In the genomic region with DNA sequence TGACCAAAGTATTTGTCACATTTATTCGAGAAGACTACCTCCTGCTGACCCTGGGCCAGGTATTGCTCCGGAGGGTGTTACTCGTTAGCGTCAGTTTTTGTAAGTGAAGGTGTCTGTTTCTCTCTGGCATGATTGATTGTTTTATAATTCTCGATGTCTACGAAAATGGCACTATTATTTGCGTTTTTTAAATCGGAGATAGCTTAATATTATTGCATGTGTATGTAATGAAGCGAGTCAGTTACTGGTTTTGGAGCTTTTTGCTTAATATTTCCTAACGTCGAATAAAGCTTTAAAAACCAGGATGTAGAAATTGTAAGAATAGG, we compare ENCODE assay signal across 1 cellular context.
TF ChIP-seq lines count a peak whose summit lies in the region.

No MANE protein-coding gene starts in this region.

TF ChIP-seq in HEK293, 187 proteins besides CTCF, POLR2A, EP300 and RAD21 (continued from another document):
- TF ChIP-seq, protein P1, sequence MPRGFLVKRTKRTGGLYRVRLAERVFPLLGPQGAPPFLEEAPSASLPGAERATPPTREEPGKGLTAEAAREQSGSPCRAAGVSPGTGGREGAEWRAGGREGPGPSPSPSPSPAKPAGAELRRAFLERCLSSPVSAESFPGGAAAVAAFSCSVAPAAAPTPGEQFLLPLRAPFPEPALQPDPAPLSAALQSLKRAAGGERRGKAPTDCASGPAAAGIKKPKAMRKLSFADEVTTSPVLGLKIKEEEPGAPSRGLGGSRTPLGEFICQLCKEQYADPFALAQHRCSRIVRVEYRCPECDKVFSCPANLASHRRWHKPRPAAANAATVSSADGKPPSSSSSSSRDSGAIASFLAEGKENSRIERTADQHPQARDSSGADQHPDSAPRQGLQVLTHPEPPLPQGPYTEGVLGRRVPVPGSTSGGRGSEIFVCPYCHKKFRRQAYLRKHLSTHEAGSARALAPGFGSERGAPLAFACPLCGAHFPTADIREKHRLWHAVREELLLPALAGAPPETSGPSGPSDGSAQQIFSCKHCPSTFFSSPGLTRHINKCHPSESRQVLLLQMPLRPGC (tag by site-specific recombination; IDR thresholded peaks at IDR 0.05): no peak
- no peak for TF ChIP-seq ZNF266 (tag by site-specific recombination; IDR thresholded peaks at IDR 0.05; ENCODE audit: low read depth)
- TF ChIP-seq, protein P2, sequence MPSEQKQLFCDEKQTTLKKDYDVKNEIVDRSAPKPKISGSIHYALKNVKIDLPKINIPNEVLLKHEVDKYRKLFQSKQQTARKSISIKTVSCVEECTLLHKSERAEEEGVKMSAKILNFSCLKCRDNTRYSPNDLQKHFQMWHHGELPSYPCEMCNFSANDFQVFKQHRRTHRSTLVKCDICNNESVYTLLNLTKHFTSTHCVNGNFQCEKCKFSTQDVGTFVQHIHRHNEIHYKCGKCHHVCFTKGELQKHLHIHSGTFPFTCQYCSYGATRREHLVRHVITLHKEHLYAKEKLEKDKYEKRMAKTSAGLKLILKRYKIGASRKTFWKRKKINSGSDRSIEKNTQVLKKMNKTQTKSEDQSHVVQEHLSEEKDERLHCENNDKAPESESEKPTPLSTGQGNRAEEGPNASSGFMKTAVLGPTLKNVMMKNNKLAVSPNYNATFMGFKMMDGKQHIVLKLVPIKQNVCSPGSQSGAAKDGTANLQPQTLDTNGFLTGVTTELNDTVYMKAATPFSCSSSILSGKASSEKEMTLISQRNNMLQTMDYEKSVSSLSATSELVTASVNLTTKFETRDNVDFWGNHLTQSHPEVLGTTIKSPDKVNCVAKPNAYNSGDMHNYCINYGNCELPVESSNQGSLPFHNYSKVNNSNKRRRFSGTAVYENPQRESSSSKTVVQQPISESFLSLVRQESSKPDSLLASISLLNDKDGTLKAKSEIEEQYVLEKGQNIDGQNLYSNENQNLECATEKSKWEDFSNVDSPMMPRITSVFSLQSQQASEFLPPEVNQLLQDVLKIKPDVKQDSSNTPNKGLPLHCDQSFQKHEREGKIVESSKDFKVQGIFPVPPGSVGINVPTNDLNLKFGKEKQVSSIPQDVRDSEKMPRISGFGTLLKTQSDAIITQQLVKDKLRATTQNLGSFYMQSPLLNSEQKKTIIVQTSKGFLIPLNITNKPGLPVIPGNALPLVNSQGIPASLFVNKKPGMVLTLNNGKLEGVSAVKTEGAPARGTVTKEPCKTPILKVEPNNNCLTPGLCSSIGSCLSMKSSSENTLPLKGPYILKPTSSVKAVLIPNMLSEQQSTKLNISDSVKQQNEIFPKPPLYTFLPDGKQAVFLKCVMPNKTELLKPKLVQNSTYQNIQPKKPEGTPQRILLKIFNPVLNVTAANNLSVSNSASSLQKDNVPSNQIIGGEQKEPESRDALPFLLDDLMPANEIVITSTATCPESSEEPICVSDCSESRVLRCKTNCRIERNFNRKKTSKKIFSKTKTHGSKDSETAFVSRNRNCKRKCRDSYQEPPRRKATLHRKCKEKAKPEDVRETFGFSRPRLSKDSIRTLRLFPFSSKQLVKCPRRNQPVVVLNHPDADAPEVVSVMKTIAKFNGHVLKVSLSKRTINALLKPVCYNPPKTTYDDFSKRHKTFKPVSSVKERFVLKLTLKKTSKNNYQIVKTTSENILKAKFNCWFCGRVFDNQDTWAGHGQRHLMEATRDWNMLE (tag by site-specific recombination; conservative IDR thresholded peaks at IDR 0.05; ENCODE audit: low read depth): no peak
- no peak for TF ChIP-seq ZNF529 (tag by site-specific recombination; IDR thresholded peaks at IDR 0.05; ENCODE audit: insufficient replicate concordance)
